ENCODE assay signal across 2 cellular contexts in genomic region chr7:150966002-150966401, GRCh38.
TF ChIP-seq lines count a peak whose summit lies in the region.

No MANE protein-coding gene starts in this region.

TF ChIP-seq in HCT116, 20 proteins besides CTCF, POLR2A, EP300 and RAD21:
- no peak for TF ChIP-seq SIN3A (IDR thresholded peaks at IDR 0.05; ENCODE audit: low read depth)
- TF ChIP-seq JUND (IDR thresholded peaks at IDR 0.05): no peak
- TF ChIP-seq ZNF274 (IDR thresholded peaks at IDR 0.05; ENCODE audit: low read depth, low read length): no peak
- no peak for TF ChIP-seq EGR1 (IDR thresholded peaks at IDR 0.05; ENCODE audit: low read depth)
- no peak for TF ChIP-seq MAX (IDR thresholded peaks at IDR 0.05)

TF ChIP-seq in GM12878, 131 proteins besides CTCF, POLR2A, EP300 and RAD21:
- TF ChIP-seq FOS (IDR thresholded peaks at IDR 0.05; ENCODE audit: borderline replicate concordance, extremely low read depth, insufficient read length) (no peak), ASH2L (IDR thresholded peaks at IDR 0.05; ENCODE audit: borderline replicate concordance, low read depth) (no peak), RBBP5 (conservative IDR thresholded peaks at IDR 0.05) (no peak), GATAD2B (conservative IDR thresholded peaks at IDR 0.05; ENCODE audit: low read depth) (no peak), RELB (IDR thresholded peaks at IDR 0.05; ENCODE audit: low read depth) (no peak), POU2F2 (IDR thresholded peaks at IDR 0.05; ENCODE audit: borderline replicate concordance, low read depth, low read length) (no peak)
